Comparison of ENCODE assay signal across 17 cellular contexts in genomic region chr16:15694499-15694898, GRCh38. TPM values are rescaled to one million over a fixed set of nuclear protein-coding genes. Genes with fewer than 3 reads are reported as not detected.
DNase-seq lines count a peak whose midpoint lies in the region; ATAC-seq and TF ChIP-seq lines count a peak whose summit lies in the region.
"Had no signal": no experiment of that assay in that cellular context is flagged by ENCODE, and none has a peak within 500 bp of the region (broad histone marks: within the 10 kb centered on the region; RNA-seq: fewer than 3 reads in every experiment).

No MANE protein-coding gene starts in this region.

- H3K9me2 ChIP-seq in GM23248 (ENCODE audit: insufficient read depth) (no peaks in the 10 kb centered on the region), GM23338 (ENCODE audit: insufficient read depth) (no peaks in the 10 kb centered on the region)

- intact Hi-C loops in Caco-2 (cut with micrococcal nuclease; ENCODE audit: unreplicated experiment), result no loop called here

- no peaks in the 10 kb centered on the region for H3K9me3 Mint-ChIP-seq in GM23338
- no peaks in the 10 kb centered on the region for H3K9me3 Mint-ChIP-seq in Caco-2 (ENCODE audit: unreplicated experiment)
- H3K9me3 Mint-ChIP-seq: CD4-positive, alpha-beta T cell had no signal

- no peaks in the 10 kb centered on the region for H3K27me3 ChIP-seq in GM23248 (replicated peaks; ENCODE audit: insufficient read depth)
- no peaks in the 10 kb centered on the region for H3K27me3 ChIP-seq in osteoblast (ENCODE audit: insufficient read depth, low read length)
- H3K27me3 ChIP-seq in GM23338 (ENCODE audit: insufficient read depth), result no peaks in the 10 kb centered on the region
- no peaks in the 10 kb centered on the region for H3K27me3 ChIP-seq in Caco-2 (replicated peaks; ENCODE audit: control insufficient read depth, insufficient read depth, low read length)

- H3K4me3 Mint-ChIP-seq in T-helper 17 cell, result no peak overlapping the region
- no peak overlapping the region for H3K4me3 Mint-ChIP-seq in GM23338
- H3K4me3 Mint-ChIP-seq in Caco-2 (ENCODE audit: unreplicated experiment), result no peak overlapping the region
- H3K4me3 Mint-ChIP-seq: CD4-positive, alpha-beta T cell had no signal

- H3K4me3 ChIP-seq in GM23248 (no peak overlapping the region), osteoblast (ENCODE audit: insufficient read depth, low read length) (no peak overlapping the region), GM23338 (no peak overlapping the region), Caco-2 (ENCODE audit: low read depth, low read length) (no peak overlapping the region)

- H3K4me1 Mint-ChIP-seq in T-helper 17 cell (peaks cover under 1% of the 10 kb centered on the region), GM23338 (no peaks in the 10 kb centered on the region), Caco-2 (ENCODE audit: low read depth, unreplicated experiment) (no peaks in the 10 kb centered on the region)

- H4K20me1 ChIP-seq in GM23248 (ENCODE audit: insufficient read depth) (no peaks in the 10 kb centered on the region), osteoblast (ENCODE audit: insufficient read depth, low read length) (no peaks in the 10 kb centered on the region), GM23338 (replicated peaks; ENCODE audit: insufficient read depth) (no peaks in the 10 kb centered on the region; the same call in 1 of the 2 replicates)

- H3K27me3 Mint-ChIP-seq in T-helper 17 cell, result no peaks in the 10 kb centered on the region
- no peaks in the 10 kb centered on the region for H3K27me3 Mint-ChIP-seq in GM23338 (ENCODE audit: insufficient read depth, low read depth, poor library complexity)
- H3K27me3 Mint-ChIP-seq in Caco-2 (ENCODE audit: insufficient read depth, unreplicated experiment), result no peaks in the 10 kb centered on the region
- H3K27me3 Mint-ChIP-seq: CD4-positive, alpha-beta T cell had no signal

- H3F3A ChIP-seq in GM23248 (ENCODE audit: insufficient read depth) (peaks cover 6% of the 10 kb centered on the region), GM23338 (replicated peaks; ENCODE audit: low read depth) (no peaks in the 10 kb centered on the region)

- H3K79me2 ChIP-seq in GM23248 (ENCODE audit: insufficient read depth) (no peaks in the 10 kb centered on the region), osteoblast (ENCODE audit: insufficient read depth, low read length) (no peaks in the 10 kb centered on the region), GM23338 (replicated peaks; ENCODE audit: insufficient read depth) (no peaks in the 10 kb centered on the region)

- CTCF ChIA-PET in Caco-2 (lab: Charles Lee), result interaction anchor here (0.7 kb wide), 1 partner anchor 60 kb away, joined by 5 read pairs; no protein-coding TSS in a partner anchor

- TF ChIP-seq CTCF in osteoblast (IDR thresholded peaks at IDR 0.05; ENCODE audit: extremely low read depth, low read depth, low read length), result no peak
- no peak for TF ChIP-seq CTCF in GM23338 (conservative IDR thresholded peaks at IDR 0.05; ENCODE audit: low read depth in 2 of 2)
- TF ChIP-seq CTCF in Caco-2 (IDR thresholded peaks at IDR 0.05; ENCODE audit: insufficient read depth in 1 of 2, low read depth in 1 of 2, low read length in 1 of 2, severe bottlenecking in 1 of 2, unreplicated experiment in 1 of 2), result no peak

- H3K9ac ChIP-seq in GM23248, result no peak overlapping the region

- ATAC-seq in T-helper 17 cell (no peak), GM23338 (no peak)
- ATAC-seq: HCT116 had no signal

- H3K36me3 Mint-ChIP-seq in T-helper 17 cell (ENCODE audit: low read depth), result peaks cover 3% of the 10 kb centered on the region
- peaks cover 52% of the 10 kb centered on the region for H3K36me3 Mint-ChIP-seq in GM23338 (ENCODE audit: low read depth)
- peaks cover 70% of the 10 kb centered on the region for H3K36me3 Mint-ChIP-seq in Caco-2 (ENCODE audit: insufficient read depth, unreplicated experiment)

- H3K27ac ChIP-seq in GM23248, result no peak overlapping the region
- no peak overlapping the region for H3K27ac ChIP-seq in osteoblast (ENCODE audit: low read depth, low read length)
- no peak overlapping the region for H3K27ac ChIP-seq in GM23338 (ENCODE audit: low read depth)
- H3K27ac ChIP-seq: 22Rv1, C4-2B had no signal

- H3K27ac Mint-ChIP-seq in T-helper 17 cell, result peak overlapping the region; percentile 85
- H3K27ac Mint-ChIP-seq in GM23338, result no peak overlapping the region
- H3K27ac Mint-ChIP-seq in Caco-2 (ENCODE audit: unreplicated experiment), result no peak overlapping the region
- H3K27ac Mint-ChIP-seq: CD4-positive, alpha-beta T cell had no signal

- in situ Hi-C loops in GM23248 (cut with MboI), result no loop called here

- BruUV-seq in Caco-2 (replicated peaks; lab: Mats Ljungman, UMichigan), result no TSS peak

- H3K9me3 ChIP-seq in GM23248 (ENCODE audit: low read depth) (no peaks in the 10 kb centered on the region), T-helper 17 cell (ENCODE audit: control insufficient read depth, low read length, poor library complexity, severe bottlenecking) (no peaks in the 10 kb centered on the region), osteoblast (ENCODE audit: low read depth, low read length) (no peaks in the 10 kb centered on the region), Caco-2 (no peaks in the 10 kb centered on the region)

- H3K4me1 ChIP-seq in GM23248 (ENCODE audit: insufficient read depth) (peaks cover 9% of the 10 kb centered on the region), osteoblast (ENCODE audit: insufficient read depth, low read length) (peaks cover 8% of the 10 kb centered on the region), GM23338 (ENCODE audit: insufficient read depth) (no peaks in the 10 kb centered on the region), Caco-2 (no peaks in the 10 kb centered on the region)

- H2AFZ ChIP-seq in GM23248, result no peak overlapping the region
- H2AFZ ChIP-seq in osteoblast (ENCODE audit: low read length), result no peak overlapping the region
- no peak overlapping the region for H2AFZ ChIP-seq in GM23338

- POLR2A ChIA-PET in Caco-2 (lab: Charles Lee), result no interaction called here

- peaks cover 52% of the 10 kb centered on the region; the same call in 1 of the 2 replicates for H3K36me3 ChIP-seq in GM23248 (ENCODE audit: low read depth)
- peaks cover 84% of the 10 kb centered on the region for H3K36me3 ChIP-seq in osteoblast (ENCODE audit: insufficient read depth, low read length)
- H3K36me3 ChIP-seq in GM23338 (ENCODE audit: insufficient read depth), result peaks cover 3% of the 10 kb centered on the region
- H3K36me3 ChIP-seq in Caco-2 (ENCODE audit: control insufficient read depth, insufficient read depth, low read length), result peaks cover 2% of the 10 kb centered on the region; the same call in 1 of the 2 replicates

- H3K4me2 ChIP-seq in GM23248 (ENCODE audit: unreplicated experiment) (no peak overlapping the region), osteoblast (ENCODE audit: insufficient read depth, low read length) (no peak overlapping the region), GM23338 (no peak overlapping the region)

- 73 to 80% methylated on average over 5 of the region's 5 CpGs for WGBS in GM23248 (ENCODE audit: low coverage in 1 of 2, low lambda C conversion rate in 2 of 2, missing lambda C conversion rate in 2 of 2), 2 experiments

- DNase-seq in A172 (ENCODE audit: low spot score) (peak; percentile 15), GM23248 (peak; percentile 46), T-helper 17 cell (no peak), osteoblast (ENCODE audit: insufficient read length, low spot score, missing footprints) (peak; percentile 49), GM23338 (ENCODE audit: low spot score) (no peak), Caco-2 (no peak)
- DNase-seq in activated CD4-positive, CD25-positive, alpha-beta regulatory T cell (lab: John Stamatoyannopoulos, UW), result no peak
- DNase-seq: AML-193; CD4-positive, alpha-beta T cell; DMS153; DMS79; GDM1; GOT3; H7 had no signal

RNA-seq across cellular contexts. Expression of gene NDE1, which starts 44.5 kb away (rescaled TPM):
- 47.5 and 55.9 TPM in 2 replicates for total RNA-seq in A172 (2014; rRNA removed; shearing (Covaris generic))
- total RNA-seq in GM23248 (2014; rRNA removed; shearing (Covaris generic)), result 27.6 and 31.2 TPM in 2 replicates
- polyA plus RNA-seq in GM23248 (2016; fragmentation: Nextera tagmentation; extraction: Ambion mirVana) (33.6 and 37.8 TPM in 2 replicates), GM23338 (2016; fragmentation: Nextera tagmentation; extraction: Ambion mirVana) (11.1 and 13.0 TPM in 2 replicates)
- total RNA-seq in T-helper 17 cell (100 to 1,000 TPM; 122 to 123 TPM), osteoblast (28.3 and 31.5 TPM in 2 replicates), Caco-2 (2022) (60.7 and 67.7 TPM in 2 replicates)
- 22.9 and 28.7 TPM in 2 replicates for total RNA-seq in GM23338 (2014; rRNA removed; shearing (Covaris generic))

RNA-seq across cellular contexts. Expression of gene MARF1, which starts 51.5 kb away (rescaled TPM):
- 6.4 and 8.9 TPM in 2 replicates for total RNA-seq in A172 (2014; rRNA removed; shearing (Covaris generic))
- 12.8 and 20.1 TPM in 2 replicates for total RNA-seq in GM23248 (2014; rRNA removed; shearing (Covaris generic))
- 9.2 and 9.7 TPM in 2 replicates for polyA plus RNA-seq in GM23248 (2016; fragmentation: Nextera tagmentation; extraction: Ambion mirVana)
- 100 to 1,000 TPM; 159 to 164 TPM for total RNA-seq in T-helper 17 cell
- total RNA-seq in osteoblast, result 25.0 and 25.7 TPM in 2 replicates
- total RNA-seq in GM23338 (2014; rRNA removed; shearing (Covaris generic)), result 11.0 and 16.0 TPM in 2 replicates
- 7.0 and 8.3 TPM in 2 replicates for polyA plus RNA-seq in GM23338 (2016; fragmentation: Nextera tagmentation; extraction: Ambion mirVana)
- 20.2 and 22.3 TPM in 2 replicates for total RNA-seq in Caco-2 (2022)

Comparison
In these comparisons a context has a peak if more than half of its experiments do, and no peak if none do; other contexts are left out.
1. DNase-seq: peak in A172 (single experiment), GM23248 (single experiment) and osteoblast (single experiment); none in T-helper 17 cell (0 of 3), activated CD4-positive, CD25-positive, alpha-beta regulatory T cell (0 of 4), GM23338 (single experiment) and Caco-2 (0 of 2).